19 cellular contexts compared by ENCODE assay signal in genomic region chr2:122022531-122022930, GRCh38.
"Had no signal": no experiment of that assay in that cellular context is flagged by ENCODE, and none has a peak within 500 bp of the region (broad histone marks: within the 10 kb centered on the region; RNA-seq: fewer than 3 reads in every experiment).

No MANE protein-coding gene starts in this region.

- DNase-seq: MG63, NCI-H1092, NCI-H1105 treated with DMSO at 0.1 percent for 48 hours, NCI-H1417 treated with DMSO at 0.1 percent for 48 hours, NCI-H146, NCI-H1930, NCI-H2081, NCI-H2107, NCI-H226, NCI-H446, NCI-H510A, NCI-H524 treated with DMSO at 0.1 percent for 48 hours, NCI-H69, NCI-H774, RPMI8226, SHP77, SK-N-SH, SW 1271 had no signal

- H3K9ac ChIP-seq: KMS-11, SK-N-SH had no signal

- H3K4me3 ChIP-seq: MG63 had no signal

- H3K4me2 ChIP-seq: KMS-11, SK-N-SH had no signal

- H3K36me3 ChIP-seq: MG63 had no signal

- H3K27ac ChIP-seq: KMS-11 had no signal

- H3K27me3 ChIP-seq: MG63 had no signal

- H3K9me3 ChIP-seq: MG63, SK-N-SH had no signal
